8 cellular contexts compared by ENCODE assay signal in the genomic region with DNA sequence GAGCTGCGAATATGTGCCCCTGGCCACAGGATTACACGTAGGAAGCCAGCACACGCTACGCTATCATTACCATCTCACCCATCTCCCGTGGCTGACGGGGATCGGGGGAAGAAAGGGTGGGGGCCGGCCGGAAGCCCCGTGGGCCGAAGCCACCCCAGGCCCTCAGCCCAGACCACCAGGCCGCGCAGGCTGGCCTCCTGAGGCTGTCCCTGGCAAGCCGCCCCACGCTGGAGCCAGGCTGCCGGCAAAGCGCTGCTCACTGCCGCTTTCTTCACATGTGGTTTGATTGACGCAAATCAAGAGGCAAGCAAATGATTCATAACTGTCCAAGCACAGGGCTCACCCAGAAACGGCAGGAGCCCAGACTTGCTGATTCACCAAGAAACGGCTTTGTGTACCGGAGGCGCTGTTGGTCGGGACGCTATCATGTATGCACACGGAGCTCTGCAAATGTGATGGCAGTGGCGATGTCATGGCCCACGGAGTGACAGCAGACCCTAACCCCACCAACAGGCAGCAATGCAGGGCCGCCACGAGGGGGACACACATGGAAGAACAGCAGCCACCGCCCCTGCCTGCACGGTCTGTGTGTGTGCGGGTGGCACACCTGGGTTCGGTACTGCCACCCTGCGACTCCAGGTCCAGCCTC.
A peak's percentile ranks its signal among the peaks of the same experiment; 100 is the strongest.
DNase-seq lines count a peak whose midpoint lies in the region; ATAC-seq and TF ChIP-seq lines count a peak whose summit lies in the region.

No MANE protein-coding gene starts in this region.

- H3K4me3 ChIP-seq in NB4 (ENCODE audit: low read depth, low read length) (peak overlapping the region; percentile 60), ectodermal cell (ENCODE audit: insufficient read depth, low read depth, low read length) (no peak overlapping the region), mucosa of rectum (ENCODE audit: low read length in 2 of 2) (peak overlapping the region; percentile 22 to 44)

- no peak for TF ChIP-seq CTCF in NB4 (IDR thresholded peaks at IDR 0.05; ENCODE audit: low read depth, low read length)

- 89 to 90% methylated on average over 35 of the region's 35 CpGs for WGBS in ectodermal cell, 2 experiments

- ATAC-seq in GM18502 (IDR thresholded peaks at IDR 0.05; ENCODE audit: poor library complexity, unreplicated experiment) (peak; percentile 61), HG03342 (IDR thresholded peaks at IDR 0.05; ENCODE audit: unreplicated experiment) (no peak)

- peak overlapping the region; percentile 62 for H3K27ac ChIP-seq in ectodermal cell (ENCODE audit: insufficient read depth, low read depth, low read length, poor library complexity, severe bottlenecking)
- peak overlapping the region; percentile 73 to 83 for H3K27ac ChIP-seq in mucosa of rectum (ENCODE audit: low read depth in 2 of 2, low read length in 2 of 2)

- peaks cover 23% of the 10 kb centered on the region for H3K4me1 ChIP-seq in ectodermal cell (ENCODE audit: control insufficient read depth, insufficient read depth, low read length)
- peaks cover 21 to 23% of the 10 kb centered on the region in 2 donors for H3K4me1 ChIP-seq in mucosa of rectum (ENCODE audit: control insufficient read depth in 2 of 2, insufficient read depth in 2 of 2, low read length in 2 of 2)

- no peaks in the 10 kb centered on the region for H3K27me3 ChIP-seq in ectodermal cell (ENCODE audit: control insufficient read depth, insufficient read depth, low read length, poor library complexity, severe bottlenecking)
- H3K27me3 ChIP-seq in mucosa of rectum (ENCODE audit: control insufficient read depth in 2 of 2, insufficient read depth in 2 of 2, low read length in 2 of 2): no peaks in the 10 kb centered on the region

- H3K36me3 ChIP-seq in ectodermal cell (ENCODE audit: control insufficient read depth, insufficient read depth, low read length) (no peaks in the 10 kb centered on the region), mucosa of rectum (ENCODE audit: control insufficient read depth in 2 of 2, insufficient read depth in 2 of 2, low read length in 2 of 2) (peaks cover 0 to 2% of the 10 kb centered on the region in 2 donors)

- H3K9me3 ChIP-seq in ectodermal cell (ENCODE audit: control insufficient read depth, low read length) (no peaks in the 10 kb centered on the region), mucosa of rectum (ENCODE audit: control insufficient read depth in 2 of 2, low read length in 2 of 2) (no peaks in the 10 kb centered on the region)

- H3K9ac ChIP-seq in mucosa of rectum (ENCODE audit: low read depth in 1 of 2, low read length in 2 of 2): peak overlapping the region; percentile 14 to 52

- DNase-seq in NB4 (ENCODE audit: low read depth) (peak; percentile 97), Kasumi-1 (lab: John Stamatoyannopoulos, UW) (no peak)
- DNase-seq in activated CD8-positive, alpha-beta memory T cell treated with anti-CD3 and anti-CD28 coated beads for 1 hour (ENCODE audit: extremely low read depth in 1 of 2, low read depth in 1 of 2): peak; percentile 57 to 66
- peak; percentile 81 for DNase-seq in stimulated activated CD8-positive, alpha-beta memory T cell treated with anti-CD3 and anti-CD28 coated beads, Interleukin-4, amount 100 ng/mL, for 48 hours

- peak; percentile 20 for TF ChIP-seq POLR2A in NB4 (IDR thresholded peaks at IDR 0.05; ENCODE audit: extremely low read depth, insufficient read length)

Comparison
In these comparisons a context has a peak if more than half of its experiments do, and no peak if none do; other contexts are left out.
1. DNase-seq: peak in NB4 (single experiment), activated CD8-positive, alpha-beta memory T cell treated with anti-CD3 and anti-CD28 coated beads for 1 hour (2 of 2) and stimulated activated CD8-positive, alpha-beta memory T cell treated with anti-CD3 and anti-CD28 coated beads, Interleukin-4, amount 100 ng/mL, for 48 hours (single experiment); none in Kasumi-1 (0 of 2).